In the genomic region with DNA sequence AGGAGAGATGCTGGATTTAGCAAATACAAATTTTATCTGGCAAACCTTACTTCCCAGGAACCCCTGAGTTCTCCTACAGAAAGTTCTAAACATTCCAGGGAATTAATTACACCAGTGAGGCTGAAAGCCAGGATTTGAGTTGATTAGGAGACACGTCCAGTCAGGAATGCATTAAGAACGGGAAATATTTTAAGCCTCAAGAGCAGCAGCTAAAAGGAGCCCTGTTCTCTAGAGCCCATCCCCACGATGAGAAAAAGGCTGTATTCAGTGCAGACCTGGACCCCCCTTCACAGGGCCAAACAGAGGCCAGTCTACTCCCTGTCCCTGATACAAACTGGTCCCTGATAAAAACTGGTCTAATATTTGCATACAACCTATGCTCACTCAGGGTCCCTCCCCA, we compare ENCODE assay signal across 13 cellular contexts. TPM values are rescaled to one million over a fixed set of nuclear protein-coding genes. Genes with fewer than 3 reads are reported as not detected.
DNase-seq lines count a peak whose midpoint lies in the region; ATAC-seq and TF ChIP-seq lines count a peak whose summit lies in the region.
"Had no signal": no experiment of that assay in that cellular context is flagged by ENCODE, and none has a peak within 500 bp of the region (broad histone marks: within the 10 kb centered on the region; RNA-seq: fewer than 3 reads in every experiment).

No MANE protein-coding gene starts in this region.

- no peak overlapping the region for H3K4me3 ChIP-seq in GM23338
- no peak overlapping the region for H3K4me3 ChIP-seq in mesodermal cell (ENCODE audit: extremely low read depth, insufficient read depth, low read length, poor library complexity, severe bottlenecking)
- H3K4me3 ChIP-seq in heart left ventricle: no peak overlapping the region
- H3K4me3 ChIP-seq: HAP-1 had no signal

- DNase-seq in GM23338 (ENCODE audit: low spot score): no peak
- DNase-seq in ecto neural progenitor cell (ENCODE audit: low spot score): peak; percentile 52
- no peak for DNase-seq in activated CD4-positive, alpha-beta T cell treated with anti-CD3 and anti-CD28 coated beads for 1 hour
- DNase-seq in occipital lobe (lab: John Stamatoyannopoulos, UW): no peak
- no peak for DNase-seq in heart left ventricle
- no peak for DNase-seq in foreskin keratinocyte
- DNase-seq: BE2C; CD4-positive, alpha-beta memory T cell; DMS79; EL had no signal

- no peak for TF ChIP-seq POLR2A in heart left ventricle (IDR thresholded peaks at IDR 0.05)

- ATAC-seq in GM23338 (no peak), heart left ventricle (no peak), foreskin keratinocyte (no peak)

- peaks cover 6% of the 10 kb centered on the region for H3K4me1 Mint-ChIP-seq in GM23338
- H3K4me1 Mint-ChIP-seq: CD4-positive, alpha-beta memory T cell had no signal

- no peaks in the 10 kb centered on the region for H3K27me3 Mint-ChIP-seq in GM23338 (ENCODE audit: insufficient read depth, low read depth, poor library complexity)

- no peaks in the 10 kb centered on the region for H4K20me1 ChIP-seq in GM23338 (replicated peaks; ENCODE audit: insufficient read depth)

- no peaks in the 10 kb centered on the region for H3K27me3 ChIP-seq in GM23338 (ENCODE audit: insufficient read depth)
- H3K27me3 ChIP-seq in heart left ventricle: no peaks in the 10 kb centered on the region
- no peaks in the 10 kb centered on the region for H3K27me3 ChIP-seq in foreskin keratinocyte
- H3K27me3 ChIP-seq: BE2C had no signal

- H3K27ac Mint-ChIP-seq in GM23338: peak overlapping the region; percentile 57; the same call in 1 of the 2 replicates
- H3K27ac Mint-ChIP-seq: CD4-positive, alpha-beta memory T cell had no signal

- 87 to 89% methylated on average over 3 of the region's 3 CpGs for WGBS in mesodermal cell (ENCODE audit: insufficient coverage in 2 of 2), 2 experiments
- WGBS in heart left ventricle, 4 donors: 33 to 55% (median 41%) methylated on average over 3 of the region's 3 CpGs

- TF ChIP-seq CTCF in GM23338 (conservative IDR thresholded peaks at IDR 0.05; ENCODE audit: low read depth in 2 of 2) (no peak), heart left ventricle (IDR thresholded peaks at IDR 0.05) (no peak), foreskin keratinocyte (conservative IDR thresholded peaks at IDR 0.05) (no peak)

- no peaks in the 10 kb centered on the region for H3K9me3 Mint-ChIP-seq in GM23338

- H3K36me3 Mint-ChIP-seq in GM23338 (ENCODE audit: low read depth): peaks cover 3% of the 10 kb centered on the region
- H3K36me3 Mint-ChIP-seq: CD4-positive, alpha-beta memory T cell had no signal

- no peak overlapping the region for H3K4me3 Mint-ChIP-seq in GM23338
- H3K4me3 Mint-ChIP-seq: CD4-positive, alpha-beta memory T cell had no signal

- H3K79me2 ChIP-seq in GM23338 (replicated peaks; ENCODE audit: insufficient read depth): no peaks in the 10 kb centered on the region

- no peaks in the 10 kb centered on the region for H3F3A ChIP-seq in GM23338 (replicated peaks; ENCODE audit: low read depth)

- H3K36me3 ChIP-seq in GM23338 (ENCODE audit: insufficient read depth) (no peaks in the 10 kb centered on the region), mesodermal cell (ENCODE audit: control insufficient read depth, insufficient read depth, low read length) (peaks cover 4% of the 10 kb centered on the region), heart left ventricle (no peaks in the 10 kb centered on the region)
- H3K36me3 ChIP-seq: BE2C, HAP-1 had no signal

- H3K9me2 ChIP-seq in GM23338 (ENCODE audit: insufficient read depth): no peaks in the 10 kb centered on the region

- H3K27ac ChIP-seq in GM23338 (ENCODE audit: low read depth): no peak overlapping the region
- peak overlapping the region; percentile 55 for H3K27ac ChIP-seq in mesodermal cell (ENCODE audit: low read depth, low read length, severe bottlenecking)
- H3K27ac ChIP-seq in heart left ventricle: peak overlapping the region in 2 of 12 donors; percentile 21 to 34
- no peak overlapping the region for H3K27ac ChIP-seq in foreskin keratinocyte
- H3K27ac ChIP-seq: C4-2B had no signal

- no peak overlapping the region for H2AFZ ChIP-seq in GM23338

- H3K9me3 ChIP-seq in mesodermal cell (ENCODE audit: control insufficient read depth, low read length) (no peaks in the 10 kb centered on the region), heart left ventricle (no peaks in the 10 kb centered on the region)
- H3K9me3 ChIP-seq: BE2C, HAP-1 had no signal

- intact Hi-C loops in heart left ventricle (cut with DNase I): no loop called here

- no peaks in the 10 kb centered on the region; the same call in 1 of the 2 replicates for H3K4me1 ChIP-seq in GM23338 (ENCODE audit: insufficient read depth)
- peaks cover 30% of the 10 kb centered on the region for H3K4me1 ChIP-seq in mesodermal cell (ENCODE audit: control insufficient read depth, insufficient read depth, low read length, poor library complexity, severe bottlenecking)
- H3K4me1 ChIP-seq in heart left ventricle: peaks cover 0 to 9% (median 0%) of the 10 kb centered on the region in 12 donors
- no peaks in the 10 kb centered on the region for H3K4me1 ChIP-seq in foreskin keratinocyte
- H3K4me1 ChIP-seq: BE2C, HAP-1 had no signal

- no peak overlapping the region for H3K4me2 ChIP-seq in GM23338

TF ChIP-seq in GM23338, 12 proteins besides CTCF, POLR2A, EP300 and RAD21 (continues in another document):
- TF ChIP-seq ETS1 (IDR thresholded peaks at IDR 0.05) (no peak), STAT1 (IDR thresholded peaks at IDR 0.05; ENCODE audit: unreplicated experiment) (no peak), NANOG (IDR thresholded peaks at IDR 0.05; ENCODE audit: borderline replicate concordance) (no peak), ZNF114 (CRISPR knock-in tag; IDR thresholded peaks at IDR 0.05) (no peak), JUNB (IDR thresholded peaks at IDR 0.05; ENCODE audit: unreplicated experiment) (no peak), EZH2phosphoT487 (IDR thresholded peaks at IDR 0.05; ENCODE audit: unreplicated experiment) (no peak), CREB1 (CRISPR knock-in tag; IDR thresholded peaks at IDR 0.05; ENCODE audit: low read depth) (no peak), POLR2AphosphoS5 (IDR thresholded peaks at IDR 0.05; ENCODE audit: low read depth) (no peak), ZNF331 (CRISPR knock-in tag; IDR thresholded peaks at IDR 0.05; ENCODE audit: low read depth) (no peak), REST (IDR thresholded peaks at IDR 0.05; ENCODE audit: unreplicated experiment) (no peak)

RNA-seq across cellular contexts. Expression of gene VAT1L, which starts 55.0 kb away (rescaled TPM):
- 22.0 and 24.4 TPM in 2 replicates for total RNA-seq in GM23338 (2014; rRNA removed; shearing (Covaris generic))
- polyA plus RNA-seq in GM23338 (2016; fragmentation: Nextera tagmentation; extraction: Ambion mirVana) (8.2 and 11.0 TPM in 2 replicates), heart left ventricle (1 to 10 TPM in 1 of 2 donors, under 1 TPM in 1; 0.32 to 5.9 TPM), foreskin keratinocyte (not detected in 2 replicates)
- 22.3 TPM for polyA plus RNA-seq in mesodermal cell (2013, experiment 1 of 2)
- polyA plus RNA-seq in mesodermal cell (2013, experiment 2 of 2): 21.9 TPM
- total RNA-seq in occipital lobe (13.4 TPM), heart left ventricle (10 to 100 TPM in 6 of 9 donors, 1 to 10 TPM in 3; 2.9 to 57.5 (median 14.3) TPM), foreskin keratinocyte (not detected in 2 replicates)
- total RNA-seq: CD4-positive, alpha-beta memory T cell had no signal
- polyA plus RNA-seq: CD4-positive, alpha-beta memory T cell had no signal
